22 cellular contexts compared by ENCODE assay signal in genomic region chr14:31268216-31268615, GRCh38.
DNase-seq lines count a peak whose midpoint lies in the region; ATAC-seq, FAIRE-seq and TF ChIP-seq lines count a peak whose summit lies in the region.
"Had no signal": no experiment of that assay in that cellular context is flagged by ENCODE, and none has a peak within 500 bp of the region (broad histone marks: within the 10 kb centered on the region; RNA-seq: fewer than 3 reads in every experiment).

No MANE protein-coding gene starts in this region.

- CTCF ChIA-PET in HepG2 (lab: Yijun Ruan, JAX; ENCODE audit: low intra/inter-chr PET ratio, low total read pairs), result no interaction called here
- CTCF ChIA-PET in mammary epithelial cell (lab: Charles Lee; ENCODE audit: low non-redundant PET), result no interaction called here

- ATAC-seq in HepG2 (no peak), right lobe of liver (no peak), HG03025 (IDR thresholded peaks at IDR 0.05; ENCODE audit: low FRiP score, unreplicated experiment) (no peak)

- H3K4me3 ChIP-seq in HepG2 (replicated peaks in 1 of 3; ENCODE audit: insufficient read depth in 1 of 3, low read depth in 2 of 3, low read length in 3 of 3), result no peak overlapping the region
- no peak overlapping the region for H3K4me3 ChIP-seq in right lobe of liver
- H3K4me3 ChIP-seq in fibroblast of lung (replicated peaks in 1 of 4; ENCODE audit: control extremely low read depth in 1 of 4, insufficient read depth in 1 of 4, low read depth in 3 of 4, low read length in 4 of 4), result no peak overlapping the region
- H3K4me3 ChIP-seq in mammary epithelial cell (replicated peaks in 1 of 3; ENCODE audit: insufficient read depth in 1 of 3, low read depth in 2 of 3, low read length in 3 of 3), result no peak overlapping the region
- H3K4me3 ChIP-seq: BLaER1 had no signal

- BruUV-seq in HepG2 (replicated peaks; lab: Mats Ljungman, UMichigan), result no TSS peak
- no TSS peak for BruUV-seq in mammary epithelial cell (replicated peaks; lab: Mats Ljungman, UMichigan)

- in situ Hi-C loops in HepG2 (cut with HindIII; ENCODE audit: extremely low pct_ligation_motif_present, low pct_unique_long_range_greater_than_20kb) (no loop called here), mammary epithelial cell (cut with MboI; ENCODE audit: low sequenced_read_pairs in 2 of 2) (loop anchor here in 1 of 2 donors (10.0 kb wide), 1 partner anchor 63 kb away; the partner anchor contains the start of gene HECTD1)

- dilution Hi-C loops in mammary epithelial cell (cut with HindIII; ENCODE audit: low sequenced_read_pairs), result no loop called here

- H2AFZ ChIP-seq in HepG2 (ENCODE audit: low read length) (no peak overlapping the region), fibroblast of lung (ENCODE audit: low read length) (no peak overlapping the region), mammary epithelial cell (ENCODE audit: low read depth, low read length) (no peak overlapping the region)

- no peaks in the 10 kb centered on the region for H3K79me2 ChIP-seq in HepG2 (ENCODE audit: insufficient read depth, low read length)
- H3K79me2 ChIP-seq in fibroblast of lung (ENCODE audit: control insufficient read depth, insufficient read depth, low read length), result no peaks in the 10 kb centered on the region
- no peaks in the 10 kb centered on the region for H3K79me2 ChIP-seq in mammary epithelial cell (ENCODE audit: insufficient read depth, low read length)

- no peak overlapping the region for H3K9ac ChIP-seq in HepG2 (ENCODE audit: insufficient read depth, low read depth, low read length)
- H3K9ac ChIP-seq in fibroblast of lung (ENCODE audit: insufficient read depth, low read length), result no peak overlapping the region
- no peak overlapping the region for H3K9ac ChIP-seq in mammary epithelial cell (ENCODE audit: insufficient read depth, low read length)
- H3K9ac ChIP-seq: BLaER1 had no signal

- H3K9me3 ChIP-seq in HepG2 (ENCODE audit: low read length) (peaks cover 8% of the 10 kb centered on the region), right lobe of liver (no peaks in the 10 kb centered on the region), fibroblast of lung (ENCODE audit: control insufficient read depth, insufficient read depth, low read depth, low read length) (no peaks in the 10 kb centered on the region), mammary epithelial cell (replicated peaks; ENCODE audit: insufficient read depth, low read length) (no peaks in the 10 kb centered on the region)

- intact Hi-C loops in HepG2 (cut with micrococcal nuclease; ENCODE audit: unreplicated experiment), result no loop called here
- intact Hi-C loops in right lobe of liver (cut with DNase I), result no loop called here
- intact Hi-C loops in mammary epithelial cell (cut with micrococcal nuclease), result no loop called here

- H3K4me1 ChIP-seq in HepG2 (ENCODE audit: insufficient read depth, low read length) (peaks cover 76% of the 10 kb centered on the region), right lobe of liver (peaks cover 0 to 39% (median 13%) of the 10 kb centered on the region in 4 donors), fibroblast of lung (ENCODE audit: control insufficient read depth, extremely low read depth, insufficient read depth, low read length) (peaks cover 20% of the 10 kb centered on the region), mammary epithelial cell (ENCODE audit: insufficient read depth, low read length) (peaks cover 25% of the 10 kb centered on the region)

- H3K27ac ChIP-seq in HepG2 (ENCODE audit: extremely low read length, insufficient read depth, low read length) (no peak overlapping the region), right lobe of liver (no peak overlapping the region), fibroblast of lung (ENCODE audit: insufficient read depth, low read length) (peak overlapping the region; percentile 16), mammary epithelial cell (ENCODE audit: insufficient read depth, low read depth, low read length) (no peak overlapping the region)
- H3K27ac ChIP-seq: BLaER1 had no signal

- DNase-seq in HepG2 (ENCODE audit: low spot score) (no peak), right lobe of liver (no peak), RPMI7951 (ENCODE audit: low read depth) (peak; percentile 24), fibroblast of lung (ENCODE audit: low read depth in 2 of 2) (no peak), mammary epithelial cell (no peak), hypothalamus (lab: John Stamatoyannopoulos, UW) (no peak)
- DNase-seq in activated CD4-positive, alpha-beta T cell treated with anti-CD3 and anti-CD28 coated beads for 48 hours, result no peak
- DNase-seq: 8988T; Calu3; CD4-positive, alpha-beta memory T cell; Kasumi-1; MM.1S; NCI-H1092; NCI-H2081; NCI-H510A; NCI-H748 treated with DMSO at 0.1 percent for 48 hours; RPMI8226; SIG-M5 had no signal

- H4K20me1 ChIP-seq in HepG2 (ENCODE audit: insufficient read depth, low read length) (no peaks in the 10 kb centered on the region), fibroblast of lung (ENCODE audit: control insufficient read depth, extremely low read depth, insufficient read depth, low read length) (no peaks in the 10 kb centered on the region), mammary epithelial cell (ENCODE audit: insufficient read depth, low read length) (no peaks in the 10 kb centered on the region)
- H4K20me1 ChIP-seq: BLaER1 had no signal

- 96% methylated on average over 3 of the region's 3 CpGs for WGBS in HepG2 (ENCODE audit: low lambda C conversion rate)
- WGBS in right lobe of liver (ENCODE audit: insufficient coverage, low coverage, low lambda C conversion rate, missing lambda C conversion rate), result 89% methylated on average over 3 of the region's 3 CpGs
- WGBS in mammary epithelial cell (ENCODE audit: low coverage, missing lambda C conversion rate), result 62% methylated on average over 3 of the region's 3 CpGs

- no peaks in the 10 kb centered on the region for H3K36me3 ChIP-seq in HepG2 (replicated peaks in 1 of 2; ENCODE audit: control insufficient read depth in 1 of 2, insufficient read depth in 2 of 2, low read length in 2 of 2)
- H3K36me3 ChIP-seq in right lobe of liver, result no peaks in the 10 kb centered on the region
- no peaks in the 10 kb centered on the region for H3K36me3 ChIP-seq in fibroblast of lung (ENCODE audit: control insufficient read depth, insufficient read depth, low read length)
- H3K36me3 ChIP-seq in mammary epithelial cell (ENCODE audit: insufficient read depth, low read length), result no peaks in the 10 kb centered on the region

- TF ChIP-seq EP300 in HepG2 (IDR thresholded peaks at IDR 0.05; ENCODE audit: low read depth in 2 of 2, low read length in 2 of 2), result no peak
- TF ChIP-seq EP300 in HepG2 (CRISPR knock-in tag; IDR thresholded peaks at IDR 0.05; ENCODE audit: borderline replicate concordance), result no peak

- H3K27me3 ChIP-seq in HepG2 (ENCODE audit: control insufficient read depth in 1 of 2, insufficient read depth in 2 of 2, low read length in 2 of 2), result no peaks in the 10 kb centered on the region
- H3K27me3 ChIP-seq in right lobe of liver, result no peaks in the 10 kb centered on the region
- no peaks in the 10 kb centered on the region for H3K27me3 ChIP-seq in fibroblast of lung (ENCODE audit: control insufficient read depth, insufficient read depth, low read length)
- no peaks in the 10 kb centered on the region for H3K27me3 ChIP-seq in mammary epithelial cell (ENCODE audit: insufficient read depth, low read length)
- H3K27me3 ChIP-seq: BLaER1 had no signal

- TF ChIP-seq POLR2A in HepG2 (IDR thresholded peaks at IDR 0.05; ENCODE audit: insufficient read depth in 1 of 2, low read depth in 2 of 2, low read length in 2 of 2), result no peak
- TF ChIP-seq POLR2A in right lobe of liver (IDR thresholded peaks at IDR 0.05), result no peak

- TF ChIP-seq RAD21 in HepG2 (CRISPR knock-in tag; IDR thresholded peaks at IDR 0.05), result no peak

- no peak for TF ChIP-seq CTCF in HepG2 (CRISPR knock-in tag; IDR thresholded peaks at IDR 0.05)
- no peak for TF ChIP-seq CTCF in right lobe of liver (IDR thresholded peaks at IDR 0.05)
- TF ChIP-seq CTCF in fibroblast of lung (conservative IDR thresholded peaks at IDR 0.05 in 1 of 2, IDR thresholded peaks at IDR 0.05 in 1 of 2; ENCODE audit: low read depth in 1 of 2, low read length in 2 of 2), result no peak
- no peak for TF ChIP-seq CTCF in mammary epithelial cell (conservative IDR thresholded peaks at IDR 0.05 in 1 of 2, IDR thresholded peaks at IDR 0.05 in 1 of 2; ENCODE audit: extremely low read depth in 1 of 2, insufficient read depth in 1 of 2, low read depth in 1 of 2, low read length in 2 of 2)

- no peak for FAIRE-seq in HepG2 (lab: Jason Lieb, UNC)
- FAIRE-seq: H1, HTR-8/SVneo had no signal

- no peak overlapping the region for H3K4me2 ChIP-seq in HepG2 (ENCODE audit: low read depth, low read length)
- H3K4me2 ChIP-seq in fibroblast of lung (ENCODE audit: extremely low read depth, insufficient read depth, low read length), result no peak overlapping the region
- H3K4me2 ChIP-seq in mammary epithelial cell (ENCODE audit: insufficient read depth, low read depth, low read length), result no peak overlapping the region
- H3K4me2 ChIP-seq: BLaER1 had no signal

- POLR2A ChIA-PET in HepG2 (lab: Yijun Ruan, JAX), result interaction anchor here (1.0 to 1.2 kb wide), 2 partner anchors 10 to 61 kb away, joined by 3 read pairs; partner anchors contain the start of gene HECTD1

TF ChIP-seq in HepG2, 621 proteins besides CTCF, POLR2A, EP300 and RAD21 (continues in another document):
- 0 out of 2 replicates have a peak, but pooled peaks have one; percentile 7 for TF ChIP-seq KLF6 (CRISPR knock-in tag; IDR thresholded peaks at IDR 0.05)
- 0 out of 2 replicates have a peak, but pooled peaks have one; percentile 23 for TF ChIP-seq ZNF549 (CRISPR knock-in tag; IDR thresholded peaks at IDR 0.05)
- no peak for TF ChIP-seq ZNF12 (CRISPR knock-in tag; IDR thresholded peaks at IDR 0.05)
- no peak for TF ChIP-seq SALL2 (CRISPR knock-in tag; IDR thresholded peaks at IDR 0.05)
- no peak for TF ChIP-seq ZNF160 (CRISPR knock-in tag; IDR thresholded peaks at IDR 0.05)
- TF ChIP-seq KAT8 (CRISPR knock-in tag; IDR thresholded peaks at IDR 0.05), result no peak
- TF ChIP-seq FOXJ3 (CRISPR knock-in tag; IDR thresholded peaks at IDR 0.05; ENCODE audit: borderline replicate concordance), result peak; percentile 47; the same call in 1 of the 2 replicates
